11 cellular contexts compared by ENCODE assay signal in the genomic region with DNA sequence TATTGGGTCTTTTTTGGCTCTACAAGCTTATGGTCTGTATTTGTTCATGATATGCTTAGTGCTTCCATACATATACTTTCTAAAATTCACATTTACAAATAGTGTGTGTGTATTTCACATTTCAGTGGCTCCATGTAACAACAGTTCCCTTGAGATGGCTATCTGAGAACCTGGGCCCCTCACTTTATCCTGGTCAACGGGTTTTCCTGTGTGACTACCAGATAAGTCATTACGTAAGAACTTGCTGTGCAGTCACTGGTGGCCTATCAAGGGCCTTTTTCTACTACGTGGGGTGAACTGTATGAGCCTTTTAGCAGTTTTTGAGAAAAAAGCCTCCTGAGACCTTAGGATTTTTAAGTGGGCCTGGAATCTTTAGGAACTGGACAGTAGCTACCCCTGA. TPM values are rescaled to one million over a fixed set of nuclear protein-coding genes. Genes with fewer than 3 reads are reported as not detected.
DNase-seq lines count a peak whose midpoint lies in the region; TF ChIP-seq lines count a peak whose summit lies in the region.
"Had no signal": no experiment of that assay in that cellular context is flagged by ENCODE, and none has a peak within 500 bp of the region (broad histone marks: within the 10 kb centered on the region; RNA-seq: fewer than 3 reads in every experiment).

No MANE protein-coding gene starts in this region.

- H3K4me3 ChIP-seq in GM23248 (no peak overlapping the region), choroid plexus epithelial cell (ENCODE audit: low read depth, low read length) (no peak overlapping the region), skeletal muscle cell (ENCODE audit: low read depth, low read length) (no peak overlapping the region)
- H3K4me3 ChIP-seq: testis had no signal

- no peak overlapping the region for H3K4me2 ChIP-seq in GM23248 (ENCODE audit: unreplicated experiment)

- no peaks in the 10 kb centered on the region for H3K9me2 ChIP-seq in GM23248 (ENCODE audit: insufficient read depth)

- no peak overlapping the region for H3K9ac ChIP-seq in GM23248

- WGBS in GM23248 (ENCODE audit: low coverage in 1 of 2, low lambda C conversion rate in 2 of 2, missing lambda C conversion rate in 2 of 2), 2 experiments = 62 to 67% methylated on average over 3 of the region's 3 CpGs

- H4K20me1 ChIP-seq in GM23248 (ENCODE audit: insufficient read depth) = no peaks in the 10 kb centered on the region

- no peak for TF ChIP-seq CTCF in choroid plexus epithelial cell (conservative IDR thresholded peaks at IDR 0.05; ENCODE audit: low read depth, low read length)

- H3K27me3 ChIP-seq in GM23248 (replicated peaks; ENCODE audit: insufficient read depth) = no peaks in the 10 kb centered on the region
- H3K27me3 ChIP-seq: testis had no signal

- DNase-seq in GM23248 = peak; percentile 56
- DNase-seq in OCI-M1 (lab: John Stamatoyannopoulos, UW) = peak; percentile 68
- DNase-seq in choroid plexus epithelial cell (ENCODE audit: low read depth) = peak; percentile 57
- DNase-seq in skeletal muscle cell (ENCODE audit: low read depth) = peak; percentile 45
- no peak for DNase-seq in NCI-H2107 (lab: John Stamatoyannopoulos, UW)
- no peak for DNase-seq in DMS153 treated with DMSO at 0.1 percent for 48 hours (lab: John Stamatoyannopoulos, UW; ENCODE audit: unreplicated experiment)
- DNase-seq in NCI-H2107 treated with DMSO at 0.1 percent for 48 hours (lab: John Stamatoyannopoulos, UW; ENCODE audit: unreplicated experiment) = no peak
- DNase-seq: activated T-cell treated with anti-CD3 and anti-CD28 coated beads, Interleukin-2, amount 50 U/mL, for 24 hours; NCI-H2171; testis had no signal

- peaks cover 40% of the 10 kb centered on the region for H3K4me1 ChIP-seq in GM23248 (ENCODE audit: insufficient read depth)

- H3K27ac ChIP-seq in GM23248 = no peak overlapping the region
- H3K27ac ChIP-seq: epithelial cell of prostate, testis had no signal

- H3K36me3 ChIP-seq in GM23248 (ENCODE audit: low read depth) = no peaks in the 10 kb centered on the region

- H3K79me2 ChIP-seq in GM23248 (ENCODE audit: insufficient read depth) = peaks cover 100% of the 10 kb centered on the region

- no peaks in the 10 kb centered on the region for H3K9me3 ChIP-seq in GM23248 (ENCODE audit: low read depth)
- H3K9me3 ChIP-seq: testis had no signal

- in situ Hi-C loops in GM23248 (cut with MboI) = no loop called here

- peaks cover 27% of the 10 kb centered on the region; the same call in 1 of the 2 replicates for H3F3A ChIP-seq in GM23248 (ENCODE audit: insufficient read depth)

- no peak overlapping the region for H2AFZ ChIP-seq in GM23248

RNA-seq across cellular contexts. Expression of gene SIPA1L1, which starts 41.1 kb away (rescaled TPM):
- total RNA-seq in GM23248 (2014; rRNA removed; shearing (Covaris generic)) = 56.3 and 69.3 TPM in 2 replicates
- polyA plus RNA-seq in GM23248 (2016; fragmentation: Nextera tagmentation; extraction: Ambion mirVana) = 63.7 and 67.0 TPM in 2 replicates

Comparison
In these comparisons a context has a peak if more than half of its experiments do, and no peak if none do; other contexts are left out.
1. DNase-seq: peak in GM23248 (single experiment), OCI-M1 (single experiment), choroid plexus epithelial cell (single experiment) and skeletal muscle cell (single experiment); none in NCI-H2107 (single experiment), DMS153 treated with DMSO at 0.1 percent for 48 hours (single experiment) and NCI-H2107 treated with DMSO at 0.1 percent for 48 hours (single experiment).